ENCODE assay signal across 1 cellular context in the genomic region with DNA sequence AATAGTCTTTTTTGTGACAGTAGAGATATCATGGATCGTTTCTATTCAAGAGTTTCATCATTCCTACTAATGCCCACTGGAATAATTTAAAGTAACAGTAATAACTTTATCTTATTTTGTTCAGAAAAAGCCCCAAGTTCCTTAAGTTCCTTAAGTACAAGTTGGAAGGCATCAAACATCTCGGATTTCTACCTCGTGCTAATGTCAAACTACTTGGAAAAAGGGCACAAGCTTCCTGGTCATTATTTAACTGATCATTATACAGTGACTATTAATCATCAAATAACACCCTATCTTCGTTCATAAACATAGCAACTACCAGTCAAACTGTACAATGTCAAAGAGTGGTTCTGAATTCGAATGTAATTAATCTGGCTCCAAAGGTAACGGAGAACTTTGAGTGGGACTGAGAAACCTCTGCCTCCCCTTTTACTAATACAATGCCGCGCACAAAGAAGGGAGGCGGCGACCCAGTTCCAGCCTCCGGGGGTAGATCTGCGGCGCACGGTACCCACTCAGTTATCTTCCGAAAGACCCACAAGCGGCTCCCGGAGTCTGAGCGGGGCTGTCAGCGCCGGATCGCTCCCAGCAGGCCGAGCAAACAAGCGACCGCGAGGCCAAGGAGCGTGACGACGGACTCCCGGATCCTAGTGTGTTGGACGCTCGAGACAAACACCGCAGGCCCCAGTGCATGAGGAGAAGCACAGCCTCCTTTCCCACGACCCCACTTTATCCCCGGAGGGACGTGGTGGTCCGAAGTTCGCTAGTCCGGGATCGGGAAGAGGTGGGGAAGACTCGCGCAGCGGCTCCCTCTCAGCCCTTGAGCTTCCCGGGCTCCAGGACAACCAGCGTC.
TF ChIP-seq lines count a peak whose summit lies in the region.

No MANE protein-coding gene starts in this region.

TF ChIP-seq in HepG2, 621 proteins besides CTCF, POLR2A, EP300 and RAD21 (continued from another document and continues in another):
- TF ChIP-seq CSRNP2 (CRISPR knock-in tag; conservative IDR thresholded peaks at IDR 0.05; ENCODE audit: low read depth) (no peak), FOSL1 (CRISPR knock-in tag; IDR thresholded peaks at IDR 0.05; ENCODE audit: borderline replicate concordance) (no peak), SMAD9 (CRISPR knock-in tag; IDR thresholded peaks at IDR 0.05) (no peak), ZNF367 (CRISPR knock-in tag; IDR thresholded peaks at IDR 0.05; ENCODE audit: borderline replicate concordance) (no peak), FOXJ3 (CRISPR knock-in tag; IDR thresholded peaks at IDR 0.05; ENCODE audit: borderline replicate concordance) (no peak), ZFP62 (CRISPR knock-in tag; IDR thresholded peaks at IDR 0.05) (no peak), ZNF143 (CRISPR knock-in tag; IDR thresholded peaks at IDR 0.05) (no peak), HMGXB4 (CRISPR knock-in tag; IDR thresholded peaks at IDR 0.05; ENCODE audit: borderline replicate concordance in 1 of 2, low read depth in 1 of 2) (peak in 1 of 2 experiments; percentile 48; a peak in 2 of 4 replicates), ZNF549 (CRISPR knock-in tag; IDR thresholded peaks at IDR 0.05) (no peak), ZNF839 (CRISPR knock-in tag; IDR thresholded peaks at IDR 0.05; ENCODE audit: borderline replicate concordance) (0 out of 2 replicates have a peak, but pooled peaks have one; percentile 57), YEATS2 (CRISPR knock-in tag; IDR thresholded peaks at IDR 0.05; ENCODE audit: borderline replicate concordance) (no peak; the same call in 1 of the 2 replicates), ZNF256 (CRISPR knock-in tag; conservative IDR thresholded peaks at IDR 0.05) (0 out of 2 replicates have a peak, but pooled peaks have one; percentile 29), KAT2B (IDR thresholded peaks at IDR 0.05; ENCODE audit: borderline replicate concordance, low read depth, low read length) (no peak), ZNF670 (CRISPR knock-in tag; IDR thresholded peaks at IDR 0.05; ENCODE audit: borderline replicate concordance) (no peak), ZGPAT (CRISPR knock-in tag; IDR thresholded peaks at IDR 0.05) (no peak; the same call in 1 of the 2 replicates), HDAC6 (IDR thresholded peaks at IDR 0.05; ENCODE audit: low read depth, low read length) (no peak), ADNP (CRISPR knock-in tag; IDR thresholded peaks at IDR 0.05) (no peak), MTF2 (CRISPR knock-in tag; IDR thresholded peaks at IDR 0.05; ENCODE audit: borderline replicate concordance) (peak; percentile 79; the same call in 1 of the 2 replicates), WIZ (CRISPR knock-in tag; IDR thresholded peaks at IDR 0.05) (peak; percentile 86; the same call in 1 of the 2 replicates), ZNF816 (CRISPR knock-in tag; IDR thresholded peaks at IDR 0.05; ENCODE audit: borderline replicate concordance) (0 out of 2 replicates have a peak, but pooled peaks have one; percentile 2), CBFB (CRISPR knock-in tag; IDR thresholded peaks at IDR 0.05) (peak; percentile 55; the same call in 1 of the 2 replicates), ZNF841 (CRISPR knock-in tag; IDR thresholded peaks at IDR 0.05; ENCODE audit: borderline replicate concordance) (no peak), ZNF879 (CRISPR knock-in tag; IDR thresholded peaks at IDR 0.05) (0 out of 2 replicates have a peak, but pooled peaks have one; percentile 73), SIN3A (IDR thresholded peaks at IDR 0.05; ENCODE audit: borderline replicate concordance, low read depth, low read length) (0 out of 2 replicates have a peak, but pooled peaks have one; percentile 60), KDM5B (CRISPR knock-in tag; IDR thresholded peaks at IDR 0.05; ENCODE audit: borderline replicate concordance) (no peak; the same call in 1 of the 2 replicates), ZNF230 (CRISPR knock-in tag; IDR thresholded peaks at IDR 0.05) (no peak; the same call in 1 of the 2 replicates), JUND (CRISPR knock-in tag; IDR thresholded peaks at IDR 0.05) (no peak), GATA4 (IDR thresholded peaks at IDR 0.05; ENCODE audit: borderline replicate concordance, low read depth) (no peak), ZNF589 (CRISPR knock-in tag; conservative IDR thresholded peaks at IDR 0.05) (no peak; the same call in 1 of the 2 replicates), ZNF530 (CRISPR knock-in tag; IDR thresholded peaks at IDR 0.05; ENCODE audit: low read depth) (no peak), ETS1 (CRISPR knock-in tag; IDR thresholded peaks at IDR 0.05) (no peak), ESRRA (CRISPR knock-in tag; IDR thresholded peaks at IDR 0.05; ENCODE audit: low read depth) (no peak; the same call in 1 of the 2 replicates), CREB1 (IDR thresholded peaks at IDR 0.05) (no peak), CREB1 (CRISPR knock-in tag; IDR thresholded peaks at IDR 0.05) (no peak), SRSF9 (IDR thresholded peaks at IDR 0.05; ENCODE audit: borderline replicate concordance, insufficient read depth, low read depth, low read length, poor library complexity, severe bottlenecking) (no peak), ZSCAN30 (CRISPR knock-in tag; IDR thresholded peaks at IDR 0.05) (no peak)
- TF ChIP-seq, protein P1, sequence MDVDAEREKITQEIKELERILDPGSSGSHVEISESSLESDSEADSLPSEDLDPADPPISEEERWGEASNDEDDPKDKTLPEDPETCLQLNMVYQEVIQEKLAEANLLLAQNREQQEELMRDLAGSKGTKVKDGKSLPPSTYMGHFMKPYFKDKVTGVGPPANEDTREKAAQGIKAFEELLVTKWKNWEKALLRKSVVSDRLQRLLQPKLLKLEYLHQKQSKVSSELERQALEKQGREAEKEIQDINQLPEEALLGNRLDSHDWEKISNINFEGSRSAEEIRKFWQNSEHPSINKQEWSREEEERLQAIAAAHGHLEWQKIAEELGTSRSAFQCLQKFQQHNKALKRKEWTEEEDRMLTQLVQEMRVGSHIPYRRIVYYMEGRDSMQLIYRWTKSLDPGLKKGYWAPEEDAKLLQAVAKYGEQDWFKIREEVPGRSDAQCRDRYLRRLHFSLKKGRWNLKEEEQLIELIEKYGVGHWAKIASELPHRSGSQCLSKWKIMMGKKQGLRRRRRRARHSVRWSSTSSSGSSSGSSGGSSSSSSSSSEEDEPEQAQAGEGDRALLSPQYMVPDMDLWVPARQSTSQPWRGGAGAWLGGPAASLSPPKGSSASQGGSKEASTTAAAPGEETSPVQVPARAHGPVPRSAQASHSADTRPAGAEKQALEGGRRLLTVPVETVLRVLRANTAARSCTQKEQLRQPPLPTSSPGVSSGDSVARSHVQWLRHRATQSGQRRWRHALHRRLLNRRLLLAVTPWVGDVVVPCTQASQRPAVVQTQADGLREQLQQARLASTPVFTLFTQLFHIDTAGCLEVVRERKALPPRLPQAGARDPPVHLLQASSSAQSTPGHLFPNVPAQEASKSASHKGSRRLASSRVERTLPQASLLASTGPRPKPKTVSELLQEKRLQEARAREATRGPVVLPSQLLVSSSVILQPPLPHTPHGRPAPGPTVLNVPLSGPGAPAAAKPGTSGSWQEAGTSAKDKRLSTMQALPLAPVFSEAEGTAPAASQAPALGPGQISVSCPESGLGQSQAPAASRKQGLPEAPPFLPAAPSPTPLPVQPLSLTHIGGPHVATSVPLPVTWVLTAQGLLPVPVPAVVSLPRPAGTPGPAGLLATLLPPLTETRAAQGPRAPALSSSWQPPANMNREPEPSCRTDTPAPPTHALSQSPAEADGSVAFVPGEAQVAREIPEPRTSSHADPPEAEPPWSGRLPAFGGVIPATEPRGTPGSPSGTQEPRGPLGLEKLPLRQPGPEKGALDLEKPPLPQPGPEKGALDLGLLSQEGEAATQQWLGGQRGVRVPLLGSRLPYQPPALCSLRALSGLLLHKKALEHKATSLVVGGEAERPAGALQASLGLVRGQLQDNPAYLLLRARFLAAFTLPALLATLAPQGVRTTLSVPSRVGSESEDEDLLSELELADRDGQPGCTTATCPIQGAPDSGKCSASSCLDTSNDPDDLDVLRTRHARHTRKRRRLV (CRISPR knock-in tag; IDR thresholded peaks at IDR 0.05), result 0 out of 2 replicates have a peak, but pooled peaks have one; percentile 57
- TF ChIP-seq, protein P2, sequence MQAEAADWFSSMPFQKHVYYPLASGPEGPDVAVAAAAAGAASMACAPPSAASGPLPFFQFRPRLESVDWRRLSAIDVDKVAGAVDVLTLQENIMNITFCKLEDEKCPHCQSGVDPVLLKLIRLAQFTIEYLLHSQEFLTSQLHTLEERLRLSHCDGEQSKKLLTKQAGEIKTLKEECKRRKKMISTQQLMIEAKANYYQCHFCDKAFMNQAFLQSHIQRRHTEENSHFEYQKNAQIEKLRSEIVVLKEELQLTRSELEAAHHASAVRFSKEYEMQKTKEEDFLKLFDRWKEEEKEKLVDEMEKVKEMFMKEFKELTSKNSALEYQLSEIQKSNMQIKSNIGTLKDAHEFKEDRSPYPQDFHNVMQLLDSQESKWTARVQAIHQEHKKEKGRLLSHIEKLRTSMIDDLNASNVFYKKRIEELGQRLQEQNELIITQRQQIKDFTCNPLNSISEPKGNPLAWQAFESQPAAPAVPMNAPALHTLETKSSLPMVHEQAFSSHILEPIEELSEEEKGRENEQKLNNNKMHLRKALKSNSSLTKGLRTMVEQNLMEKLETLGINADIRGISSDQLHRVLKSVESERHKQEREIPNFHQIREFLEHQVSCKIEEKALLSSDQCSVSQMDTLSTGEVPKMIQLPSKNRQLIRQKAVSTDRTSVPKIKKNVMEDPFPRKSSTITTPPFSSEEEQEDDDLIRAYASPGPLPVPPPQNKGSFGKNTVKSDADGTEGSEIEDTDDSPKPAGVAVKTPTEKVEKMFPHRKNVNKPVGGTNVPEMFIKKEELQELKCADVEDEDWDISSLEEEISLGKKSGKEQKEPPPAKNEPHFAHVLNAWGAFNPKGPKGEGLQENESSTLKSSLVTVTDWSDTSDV (CRISPR knock-in tag; IDR thresholded peaks at IDR 0.05), result no peak
- TF ChIP-seq, protein P3, sequence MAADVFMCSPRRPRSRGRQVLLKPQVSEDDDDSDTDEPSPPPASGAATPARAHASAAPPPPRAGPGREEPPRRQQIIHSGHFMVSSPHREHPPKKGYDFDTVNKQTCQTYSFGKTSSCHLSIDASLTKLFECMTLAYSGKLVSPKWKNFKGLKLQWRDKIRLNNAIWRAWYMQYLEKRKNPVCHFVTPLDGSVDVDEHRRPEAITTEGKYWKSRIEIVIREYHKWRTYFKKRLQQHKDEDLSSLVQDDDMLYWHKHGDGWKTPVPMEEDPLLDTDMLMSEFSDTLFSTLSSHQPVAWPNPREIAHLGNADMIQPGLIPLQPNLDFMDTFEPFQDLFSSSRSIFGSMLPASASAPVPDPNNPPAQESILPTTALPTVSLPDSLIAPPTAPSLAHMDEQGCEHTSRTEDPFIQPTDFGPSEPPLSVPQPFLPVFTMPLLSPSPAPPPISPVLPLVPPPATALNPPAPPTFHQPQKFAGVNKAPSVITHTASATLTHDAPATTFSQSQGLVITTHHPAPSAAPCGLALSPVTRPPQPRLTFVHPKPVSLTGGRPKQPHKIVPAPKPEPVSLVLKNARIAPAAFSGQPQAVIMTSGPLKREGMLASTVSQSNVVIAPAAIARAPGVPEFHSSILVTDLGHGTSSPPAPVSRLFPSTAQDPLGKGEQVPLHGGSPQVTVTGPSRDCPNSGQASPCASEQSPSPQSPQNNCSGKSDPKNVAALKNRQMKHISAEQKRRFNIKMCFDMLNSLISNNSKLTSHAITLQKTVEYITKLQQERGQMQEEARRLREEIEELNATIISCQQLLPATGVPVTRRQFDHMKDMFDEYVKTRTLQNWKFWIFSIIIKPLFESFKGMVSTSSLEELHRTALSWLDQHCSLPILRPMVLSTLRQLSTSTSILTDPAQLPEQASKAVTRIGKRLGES (CRISPR knock-in tag; IDR thresholded peaks at IDR 0.05; ENCODE audit: borderline replicate concordance), result no peak
- TF ChIP-seq, protein P4, sequence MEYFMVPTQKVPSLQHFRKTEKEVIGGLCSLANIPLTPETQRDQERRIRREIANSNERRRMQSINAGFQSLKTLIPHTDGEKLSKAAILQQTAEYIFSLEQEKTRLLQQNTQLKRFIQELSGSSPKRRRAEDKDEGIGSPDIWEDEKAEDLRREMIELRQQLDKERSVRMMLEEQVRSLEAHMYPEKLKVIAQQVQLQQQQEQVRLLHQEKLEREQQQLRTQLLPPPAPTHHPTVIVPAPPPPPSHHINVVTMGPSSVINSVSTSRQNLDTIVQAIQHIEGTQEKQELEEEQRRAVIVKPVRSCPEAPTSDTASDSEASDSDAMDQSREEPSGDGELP (IDR thresholded peaks at IDR 0.05; ENCODE audit: borderline replicate concordance, low read depth), result no peak
